1 cellular context compared by ENCODE assay signal in the genomic region with DNA sequence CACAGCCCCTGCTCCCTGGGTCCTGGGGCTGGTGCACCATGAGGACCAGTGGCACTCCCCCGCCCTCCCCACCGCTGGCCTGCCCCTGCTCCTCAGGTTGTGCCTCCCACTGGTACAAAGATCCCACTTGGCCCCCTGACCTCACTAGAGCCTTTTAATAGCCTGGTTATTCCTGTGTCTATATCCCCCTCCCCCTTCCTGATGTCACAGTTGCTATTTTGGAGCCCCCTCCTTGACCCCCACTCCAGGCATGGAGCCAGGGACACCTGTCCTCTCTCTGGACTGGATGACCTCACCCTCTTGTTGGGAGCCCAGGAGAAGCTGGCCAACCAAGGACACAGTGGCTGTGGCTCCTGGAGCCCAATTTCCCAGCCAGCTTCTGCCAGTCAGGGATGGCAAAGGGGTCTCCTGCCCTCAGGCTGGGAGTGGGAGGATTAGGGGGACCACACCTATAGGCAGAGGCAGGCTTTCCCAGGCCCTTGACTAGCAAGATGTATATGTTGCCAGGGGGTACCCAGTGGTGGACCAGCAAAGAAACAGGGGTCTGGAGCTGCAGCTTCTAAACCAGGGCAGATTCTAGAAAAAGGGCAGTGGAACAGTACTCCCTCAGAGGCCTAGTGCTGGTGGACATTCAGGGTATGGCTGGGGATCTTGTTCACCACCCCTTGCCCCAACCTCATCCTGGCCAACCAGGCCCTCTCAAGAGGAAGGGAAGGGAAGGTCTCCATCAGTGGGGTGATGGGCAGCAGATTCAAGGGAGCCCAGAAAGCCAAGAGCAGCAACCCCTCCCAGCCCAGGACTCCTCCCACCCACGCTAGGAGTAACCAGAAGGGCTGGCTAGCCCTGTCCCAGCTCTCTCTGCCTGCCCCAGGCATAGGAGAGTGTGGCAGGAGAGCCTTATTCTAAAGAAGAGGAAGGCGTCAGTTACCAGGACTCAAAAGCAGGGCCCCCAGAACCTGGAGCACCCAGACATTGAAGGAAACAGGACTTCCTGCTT.
TF ChIP-seq lines count a peak whose summit lies in the region.

No MANE protein-coding gene starts in this region.

TF ChIP-seq in HCT116, 20 proteins besides CTCF, POLR2A, EP300 and RAD21 (continued from another document):
- TF ChIP-seq REST (IDR thresholded peaks at IDR 0.05; ENCODE audit: low read depth): no peak
- TF ChIP-seq JUND (IDR thresholded peaks at IDR 0.05): no peak
- no peak for TF ChIP-seq EZH2 (IDR thresholded peaks at IDR 0.05)
- TF ChIP-seq FOSL1 (IDR thresholded peaks at IDR 0.05; ENCODE audit: low read depth): no peak
- TF ChIP-seq YY1 (IDR thresholded peaks at IDR 0.05; ENCODE audit: extremely low read depth, insufficient replicate concordance, low read depth, low read length): no peak
- TF ChIP-seq MAX (IDR thresholded peaks at IDR 0.05): no peak
- TF ChIP-seq EZH2phosphoT487 (IDR thresholded peaks at IDR 0.05; ENCODE audit: borderline replicate concordance): no peak
- no peak for TF ChIP-seq ELF1 (IDR thresholded peaks at IDR 0.05; ENCODE audit: borderline replicate concordance, low read depth)
- TF ChIP-seq CBX3 (IDR thresholded peaks at IDR 0.05; ENCODE audit: low read depth): no peak
- TF ChIP-seq SIN3A (IDR thresholded peaks at IDR 0.05; ENCODE audit: low read depth): no peak
- TF ChIP-seq, protein P1, sequence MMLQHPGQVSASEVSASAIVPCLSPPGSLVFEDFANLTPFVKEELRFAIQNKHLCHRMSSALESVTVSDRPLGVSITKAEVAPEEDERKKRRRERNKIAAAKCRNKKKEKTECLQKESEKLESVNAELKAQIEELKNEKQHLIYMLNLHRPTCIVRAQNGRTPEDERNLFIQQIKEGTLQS (IDR thresholded peaks at IDR 0.05): no peak
- no peak for TF ChIP-seq EGR1 (IDR thresholded peaks at IDR 0.05; ENCODE audit: low read depth)
- TF ChIP-seq ZFX (IDR thresholded peaks at IDR 0.05): no peak
- TF ChIP-seq SP1 (IDR thresholded peaks at IDR 0.05; ENCODE audit: low read depth): no peak
- TF ChIP-seq CEBPB (IDR thresholded peaks at IDR 0.05; ENCODE audit: low read depth): no peak
- no peak for TF ChIP-seq ZBTB33 (IDR thresholded peaks at IDR 0.05; ENCODE audit: extremely low read depth, insufficient replicate concordance, low read length)
- no peak for TF ChIP-seq POLR2AphosphoS5 (IDR thresholded peaks at IDR 0.05; ENCODE audit: low read depth, low read length)
